16 cellular contexts compared by ENCODE assay signal in the genomic region with DNA sequence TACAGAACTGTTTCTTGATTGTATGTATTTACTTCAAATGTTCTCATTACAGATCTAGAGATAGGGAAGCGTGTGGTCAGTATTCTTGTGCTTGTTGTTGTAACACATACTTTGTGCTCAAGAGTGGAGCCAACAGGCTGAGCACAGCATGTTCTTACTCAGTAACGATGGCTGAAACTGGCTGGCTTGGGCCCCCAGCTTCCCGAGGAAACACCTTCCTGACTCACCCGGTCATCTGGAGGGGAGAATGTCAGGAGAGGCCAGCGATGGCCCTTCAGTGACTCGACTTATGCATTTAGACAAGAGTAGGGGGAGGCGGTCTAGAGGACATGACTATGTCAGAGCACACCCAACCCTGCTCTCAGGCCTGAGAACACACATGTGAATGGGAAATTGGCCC. TPM values are rescaled to one million over a fixed set of nuclear protein-coding genes. Genes with fewer than 3 reads are reported as not detected.
DNase-seq lines count a peak whose midpoint lies in the region; ATAC-seq, FAIRE-seq and TF ChIP-seq lines count a peak whose summit lies in the region.
"Had no signal": no experiment of that assay in that cellular context is flagged by ENCODE, and none has a peak within 500 bp of the region (broad histone marks: within the 10 kb centered on the region; RNA-seq: fewer than 3 reads in every experiment).

No MANE protein-coding gene starts in this region.

- no peak for ATAC-seq in HG02840 (IDR thresholded peaks at IDR 0.05; ENCODE audit: low FRiP score, unreplicated experiment)
- ATAC-seq: Panc1; stimulated activated effector memory CD8-positive, alpha-beta T cell treated with anti-CD3 and anti-CD28 coated beads, Interleukin-12 subunit alpha, Interleukin-12 subunit beta, amount 100 ng/mL, for 72 hours had no signal

- no peaks in the 10 kb centered on the region for H3K9me3 ChIP-seq in testis

- DNase-seq in H4 (ENCODE audit: low spot score) (peak; percentile 79), brain microvascular endothelial cell (peak; percentile 91), kidney tubule cell (ENCODE audit: low spot score) (peak; percentile 45), testis (peak; percentile 48), G401 (ENCODE audit: low spot score) (no peak), GM12892 (ENCODE audit: insufficient read length) (no peak), NCI-H2029 (lab: John Stamatoyannopoulos, UW) (no peak)
- DNase-seq: activated CD4-positive, alpha-beta memory T cell treated with anti-CD3 and anti-CD28 coated beads, Interleukin-2, amount 10 ng/mL, durations not matched to agents 7 days and 5 days; activated effector memory CD4-positive, alpha-beta T cell treated with anti-CD3 and anti-CD28 coated beads, Interleukin-2, amount 50 U/mL, for 16 hours; CD4-positive, alpha-beta memory T cell; MV-4-11; T1000 had no signal

- in situ Hi-C loops in brain microvascular endothelial cell (cut with HindIII; ENCODE audit: low pct_ligation_motif_present, low sequenced_read_pairs) (no loop called here), G401 (cut with HindIII; ENCODE audit: low sequenced_read_pairs) (no loop called here)

- WGBS in testis, 2 donors = 44 to 49% methylated on average over 7 of the region's 7 CpGs

- TF ChIP-seq CTCF in brain microvascular endothelial cell (IDR thresholded peaks at IDR 0.05; ENCODE audit: low read depth, low read length, missing control alignments) (peak; percentile 32), testis (IDR thresholded peaks at IDR 0.05) (no peak)

- H3K36me3 ChIP-seq in brain microvascular endothelial cell (replicated peaks) (no peaks in the 10 kb centered on the region), testis (ENCODE audit: low read depth, missing control alignments) (no peaks in the 10 kb centered on the region)
- H3K36me3 ChIP-seq: neural progenitor cell had no signal

- H3K27me3 ChIP-seq in brain microvascular endothelial cell (replicated peaks) = no peaks in the 10 kb centered on the region
- no peaks in the 10 kb centered on the region for H3K27me3 ChIP-seq in testis
- H3K27me3 ChIP-seq: neural progenitor cell had no signal

- no peak for TF ChIP-seq POLR2A in testis (IDR thresholded peaks at IDR 0.05)
- no peak for TF ChIP-seq POLR2A in GM12892 (IDR thresholded peaks at IDR 0.05; ENCODE audit: low read depth, low read length)

- H3K4me3 ChIP-seq in brain microvascular endothelial cell (ENCODE audit: low read depth, low read length) (no peak overlapping the region), testis (no peak overlapping the region)
- H3K4me3 ChIP-seq: neural progenitor cell had no signal

- H3K27ac ChIP-seq in brain microvascular endothelial cell = peak overlapping the region; percentile 76
- peak overlapping the region in 1 of 2 donors; percentile 32 for H3K27ac ChIP-seq in testis
- H3K27ac ChIP-seq: neural progenitor cell had no signal

- no peak for FAIRE-seq in GM12892 (lab: Jason Lieb, UNC)

- peaks cover 4% of the 10 kb centered on the region for H3K4me1 ChIP-seq in testis
- H3K4me1 ChIP-seq: neural progenitor cell had no signal

- intact Hi-C loops in testis (cut with DNase I; ENCODE audit: low total_unique reads) = no loop called here

RNA-seq across cellular contexts. Expression of a gene that starts 25.6 kb away (rescaled TPM):
- total RNA-seq in H4 (2014; rRNA removed; shearing (Covaris generic)) = 0.06 and 0.94 TPM in 2 replicates
- total RNA-seq in testis = 1 to 10 TPM; 3.7 to 7.1 TPM
- polyA plus RNA-seq in testis (ENCODE audit: insufficient read depth, low read depth, low replicate concordance) = 16.4 TPM
- total RNA-seq in G401 (2014; rRNA removed; shearing (Covaris generic)) = 0.71 TPM in 1 of 2 replicates, not detected in the other
- not detected for polyA plus RNA-seq in GM12892 (2012; ENCODE audit: missing spikeins)
- total RNA-seq: activated CD4-positive, alpha-beta memory T cell treated with anti-CD3 and anti-CD28 coated beads, Interleukin-2, amount 10 ng/mL, durations not matched to agents 7 days and 5 days had no signal

Comparison
In these comparisons a context has a peak if more than half of its experiments do, and no peak if none do; other contexts are left out.
1. DNase-seq: peak in H4 (single experiment), brain microvascular endothelial cell (single experiment), kidney tubule cell (single experiment) and testis (single experiment); none in G401 (single experiment), GM12892 (single experiment) and NCI-H2029 (single experiment).